22 cellular contexts compared by ENCODE assay signal in the genomic region with DNA sequence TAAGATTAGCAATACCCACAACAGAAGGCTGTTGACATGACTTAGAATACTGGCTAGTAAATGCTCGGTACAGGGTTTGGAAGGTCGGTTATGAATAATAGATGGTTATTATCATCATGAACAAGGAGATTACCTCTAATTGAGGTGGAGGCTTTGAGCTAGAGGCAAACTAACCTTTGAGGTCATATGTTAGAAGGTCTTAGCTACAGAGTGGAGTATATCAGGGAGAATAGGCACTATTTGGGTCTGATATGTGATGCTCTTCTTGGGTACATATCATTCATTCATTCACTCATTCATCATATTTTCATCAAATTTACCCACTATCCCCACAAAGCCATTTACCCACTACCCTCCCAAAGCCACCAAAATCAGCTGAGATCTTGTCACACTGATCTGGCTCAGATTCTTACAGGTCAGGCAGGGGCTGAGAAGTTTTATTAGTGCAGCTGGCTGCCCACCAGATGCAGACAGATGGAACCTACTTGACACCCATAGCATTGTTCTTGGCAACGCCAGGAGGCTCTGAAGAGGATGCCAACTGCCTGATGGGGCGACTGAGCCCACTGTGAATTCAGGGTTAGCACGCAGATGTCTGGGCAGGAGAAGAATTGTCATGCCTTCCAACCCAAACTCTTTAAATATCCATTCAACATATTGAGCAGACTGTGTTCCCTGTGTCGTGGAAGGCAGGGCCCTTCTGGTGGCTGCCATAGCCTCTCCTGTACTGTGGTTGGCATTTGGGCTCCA.
DNase-seq lines count a peak whose midpoint lies in the region; ATAC-seq and TF ChIP-seq lines count a peak whose summit lies in the region.
"Had no signal": no experiment of that assay in that cellular context is flagged by ENCODE, and none has a peak within 500 bp of the region (broad histone marks: within the 10 kb centered on the region; RNA-seq: fewer than 3 reads in every experiment).

No MANE protein-coding gene starts in this region.

- H3K79me2 ChIP-seq in SK-N-SH (ENCODE audit: insufficient read depth), result no peaks in the 10 kb centered on the region

- H3K27me3 Mint-ChIP-seq in immature natural killer cell (ENCODE audit: low read depth in 3 of 3), result peaks cover 0 to 13% (median 3%) of the 10 kb centered on the region in 3 donors

- peaks cover 3% of the 10 kb centered on the region for H3F3A ChIP-seq in SK-N-SH (replicated peaks; ENCODE audit: insufficient read depth)

- no peak for DNase-seq in SK-N-SH
- peak; percentile 23 for DNase-seq in NCI-H226
- peak; percentile 29 for DNase-seq in coronary artery (ENCODE audit: low spot score)
- DNase-seq in SK-N-DZ (ENCODE audit: low spot score), result no peak
- no peak for DNase-seq in immature natural killer cell
- DNase-seq: activated CD4-positive, alpha-beta T cell treated with anti-CD3 and anti-CD28 coated beads for 4 hours; activated gamma-delta T cell treated with Interleukin-2 at 50 U/mL for 16 hours; activated T-cell treated with anti-CD3 and anti-CD28 coated beads for 4 hours; Caco-2; effector CD4-positive, alpha-beta T cell; kidney; naive thymus-derived CD8-positive, alpha-beta T cell; occipital lobe; stimulated activated naive CD8-positive, alpha-beta T cell treated with anti-CD3 and anti-CD28 coated beads, Interleukin-15, Interleukin-2, amounts not matched to agents 100 U/mL and 50 U/mL, for 24 hours; SW 1271; T-helper 9 cell had no signal

- ATAC-seq in SK-N-SH treated with all-trans-retinoic acid at 6 μM for 48 hours, result no peak
- no peak for ATAC-seq in HG02981 (IDR thresholded peaks at IDR 0.05; ENCODE audit: unreplicated experiment)
- ATAC-seq: naive thymus-derived CD8-positive, alpha-beta T cell; stimulated activated naive CD8-positive, alpha-beta T cell treated with anti-CD3 and anti-CD28 coated beads, Interleukin-15, Interleukin-2, amounts not matched to agents 100 U/mL and 50 U/mL, for 24 hours had no signal

- H3K4me1 Mint-ChIP-seq in immature natural killer cell, result no peaks in the 10 kb centered on the region
- H3K4me1 Mint-ChIP-seq: naive thymus-derived CD8-positive, alpha-beta T cell had no signal

- H3K4me3 Mint-ChIP-seq in immature natural killer cell, result no peak overlapping the region
- H3K4me3 Mint-ChIP-seq: mesothelial cell of epicardium; naive thymus-derived CD8-positive, alpha-beta T cell had no signal

- H3K9me2 ChIP-seq in SK-N-SH, result no peaks in the 10 kb centered on the region

- H4K20me1 ChIP-seq in SK-N-SH (ENCODE audit: insufficient read depth), result no peaks in the 10 kb centered on the region
- H4K20me1 ChIP-seq: BLaER1 had no signal

- no peaks in the 10 kb centered on the region; the same call in 1 of the 2 replicates for H3K27me3 ChIP-seq in SK-N-SH (ENCODE audit: insufficient read depth)
- H3K27me3 ChIP-seq: BLaER1 had no signal

- POLR2A ChIA-PET in SK-N-SH (lab: Yijun Ruan, JAX), result no interaction called here

- CTCF ChIA-PET in SK-N-SH (lab: Yijun Ruan, JAX), result interaction anchor here (1.1 to 2.1 kb wide), 2 partner anchors 65 to 152 kb away, joined by 3 to 7 read pairs; no protein-coding TSS in a partner anchor

- no peak for TF ChIP-seq EP300 in SK-N-SH (IDR thresholded peaks at IDR 0.05; ENCODE audit: borderline replicate concordance in 1 of 2, low read depth in 1 of 2, low read length in 1 of 2)

- no peaks in the 10 kb centered on the region for H3K9me3 Mint-ChIP-seq in immature natural killer cell
- H3K9me3 Mint-ChIP-seq: mesothelial cell of epicardium; naive thymus-derived CD8-positive, alpha-beta T cell had no signal

- H3K36me3 Mint-ChIP-seq in immature natural killer cell, result no peaks in the 10 kb centered on the region
- H3K36me3 Mint-ChIP-seq: mesothelial cell of epicardium; naive thymus-derived CD8-positive, alpha-beta T cell had no signal

- H3K27ac ChIP-seq in SK-N-SH (ENCODE audit: low read depth in 2 of 2, low read length in 1 of 2), result no peak overlapping the region
- no peak overlapping the region for H3K27ac ChIP-seq in coronary artery
- H3K27ac ChIP-seq: BLaER1, epithelial cell of prostate, VCaP had no signal

- H3K4me3 ChIP-seq in SK-N-SH (ENCODE audit: low read depth in 2 of 2, low read length in 1 of 2) (no peak overlapping the region), coronary artery (no peak overlapping the region)
- H3K4me3 ChIP-seq: BLaER1 had no signal

- H2AFZ ChIP-seq in SK-N-SH (ENCODE audit: low read depth), result no peak overlapping the region

- peaks cover 0 to 34% of the 10 kb centered on the region in 2 experiments; a peak in 2 of 4 replicates for H3K4me1 ChIP-seq in SK-N-SH (ENCODE audit: control insufficient read depth in 1 of 2, insufficient read depth in 2 of 2, low read depth in 1 of 2, low read length in 1 of 2)
- H3K4me1 ChIP-seq: Caco-2 had no signal

- no peak overlapping the region for H3K27ac Mint-ChIP-seq in immature natural killer cell
- H3K27ac Mint-ChIP-seq: mesothelial cell of epicardium; naive thymus-derived CD8-positive, alpha-beta T cell had no signal

- TF ChIP-seq CTCF in SK-N-SH (IDR thresholded peaks at IDR 0.05) (no peak), coronary artery (IDR thresholded peaks at IDR 0.05) (no peak)

- no peak overlapping the region for H3K9ac ChIP-seq in SK-N-SH
- H3K9ac ChIP-seq: BLaER1 had no signal

- H3K36me3 ChIP-seq in SK-N-SH (replicated peaks in 1 of 2; ENCODE audit: control insufficient read depth in 1 of 2, insufficient read depth in 2 of 2, low read length in 1 of 2), result no peaks in the 10 kb centered on the region
- H3K36me3 ChIP-seq: BLaER1 had no signal

- no peaks in the 10 kb centered on the region for H3K9me3 ChIP-seq in SK-N-SH
- H3K9me3 ChIP-seq: BLaER1, Caco-2 had no signal

- WGBS in SK-N-SH (ENCODE audit: low lambda C conversion rate), result 59% methylated on average over 6 of the region's 6 CpGs

- no peak overlapping the region for H3K4me2 ChIP-seq in SK-N-SH
- H3K4me2 ChIP-seq: BLaER1 had no signal

- no peak for TF ChIP-seq RAD21 in SK-N-SH (IDR thresholded peaks at IDR 0.05; ENCODE audit: low read length)

TF ChIP-seq in SK-N-SH treated with all-trans-retinoic acid at 6 μM for 48 hours, 23 proteins besides CTCF, POLR2A, EP300 and RAD21:
- TF ChIP-seq, protein P1, sequence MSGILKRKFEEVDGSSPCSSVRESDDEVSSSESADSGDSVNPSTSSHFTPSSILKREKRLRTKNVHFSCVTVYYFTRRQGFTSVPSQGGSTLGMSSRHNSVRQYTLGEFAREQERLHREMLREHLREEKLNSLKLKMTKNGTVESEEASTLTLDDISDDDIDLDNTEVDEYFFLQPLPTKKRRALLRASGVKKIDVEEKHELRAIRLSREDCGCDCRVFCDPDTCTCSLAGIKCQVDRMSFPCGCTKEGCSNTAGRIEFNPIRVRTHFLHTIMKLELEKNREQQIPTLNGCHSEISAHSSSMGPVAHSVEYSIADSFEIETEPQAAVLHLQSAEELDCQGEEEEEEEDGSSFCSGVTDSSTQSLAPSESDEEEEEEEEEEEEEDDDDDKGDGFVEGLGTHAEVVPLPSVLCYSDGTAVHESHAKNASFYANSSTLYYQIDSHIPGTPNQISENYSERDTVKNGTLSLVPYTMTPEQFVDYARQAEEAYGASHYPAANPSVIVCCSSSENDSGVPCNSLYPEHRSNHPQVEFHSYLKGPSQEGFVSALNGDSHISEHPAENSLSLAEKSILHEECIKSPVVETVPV (CRISPR knock-in tag; IDR thresholded peaks at IDR 0.05), result no peak
- TF ChIP-seq ZNF70 (CRISPR knock-in tag; IDR thresholded peaks at IDR 0.05), result peak; percentile 93
TF ChIP-seq in SK-N-SH treated with all-trans-retinoic acid at 6 μM for 48 hours: peak in this region for 1.

TF ChIP-seq in SK-N-SH, 30 proteins besides CTCF, POLR2A, EP300 and RAD21 (continues in another document):
- TF ChIP-seq YY1 (IDR thresholded peaks at IDR 0.05; ENCODE audit: low read depth) (no peak), GATA2 (CRISPR knock-in tag; IDR thresholded peaks at IDR 0.05) (no peak), ELF1 (IDR thresholded peaks at IDR 0.05) (no peak), TEAD4 (IDR thresholded peaks at IDR 0.05; ENCODE audit: borderline replicate concordance, insufficient read depth) (no peak), ZBTB33 (IDR thresholded peaks at IDR 0.05; ENCODE audit: borderline replicate concordance, low read depth) (no peak), GABPA (IDR thresholded peaks at IDR 0.05; ENCODE audit: low read depth) (no peak), SIN3A (IDR thresholded peaks at IDR 0.05; ENCODE audit: borderline replicate concordance, low read depth, low read length) (no peak), POLR2AphosphoS5 (IDR thresholded peaks at IDR 0.05; ENCODE audit: low read depth, low read length) (no peak)
- TF ChIP-seq, protein P2, sequence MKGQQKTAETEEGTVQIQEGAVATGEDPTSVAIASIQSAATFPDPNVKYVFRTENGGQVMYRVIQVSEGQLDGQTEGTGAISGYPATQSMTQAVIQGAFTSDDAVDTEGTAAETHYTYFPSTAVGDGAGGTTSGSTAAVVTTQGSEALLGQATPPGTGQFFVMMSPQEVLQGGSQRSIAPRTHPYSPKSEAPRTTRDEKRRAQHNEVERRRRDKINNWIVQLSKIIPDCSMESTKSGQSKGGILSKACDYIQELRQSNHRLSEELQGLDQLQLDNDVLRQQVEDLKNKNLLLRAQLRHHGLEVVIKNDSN (IDR thresholded peaks at IDR 0.05; ENCODE audit: borderline replicate concordance, low read depth), result no peak
- TF ChIP-seq, protein P3, sequence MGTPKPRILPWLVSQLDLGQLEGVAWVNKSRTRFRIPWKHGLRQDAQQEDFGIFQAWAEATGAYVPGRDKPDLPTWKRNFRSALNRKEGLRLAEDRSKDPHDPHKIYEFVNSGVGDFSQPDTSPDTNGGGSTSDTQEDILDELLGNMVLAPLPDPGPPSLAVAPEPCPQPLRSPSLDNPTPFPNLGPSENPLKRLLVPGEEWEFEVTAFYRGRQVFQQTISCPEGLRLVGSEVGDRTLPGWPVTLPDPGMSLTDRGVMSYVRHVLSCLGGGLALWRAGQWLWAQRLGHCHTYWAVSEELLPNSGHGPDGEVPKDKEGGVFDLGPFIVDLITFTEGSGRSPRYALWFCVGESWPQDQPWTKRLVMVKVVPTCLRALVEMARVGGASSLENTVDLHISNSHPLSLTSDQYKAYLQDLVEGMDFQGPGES (IDR thresholded peaks at IDR 0.05; ENCODE audit: low read depth, low read length), result no peak

Comparison
In these comparisons a context has a peak if more than half of its experiments do, and no peak if none do; other contexts are left out.
1. DNase-seq: peak in NCI-H226 (single experiment) and coronary artery (single experiment); none in SK-N-SH (single experiment), SK-N-DZ (single experiment) and immature natural killer cell (0 of 3).